In the genomic region with DNA sequence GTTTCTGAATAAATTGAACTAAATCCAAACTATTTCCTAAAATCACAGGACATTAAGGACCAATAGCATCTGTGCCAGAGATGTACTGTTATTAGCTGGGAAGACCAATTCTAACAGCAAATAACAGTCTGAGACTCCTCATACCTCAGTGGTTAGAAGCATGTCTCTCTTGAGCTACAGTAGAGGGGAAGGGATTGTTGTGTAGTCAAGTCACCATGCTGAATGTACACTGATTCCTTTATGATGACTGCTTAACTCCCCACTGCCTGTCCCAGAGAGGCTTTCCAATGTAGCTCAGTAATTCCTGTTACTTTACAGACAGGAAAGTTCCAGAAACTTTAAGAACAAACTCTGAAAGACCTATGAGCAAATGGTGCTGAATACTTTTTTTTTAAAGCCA, we compare ENCODE assay signal across 19 cellular contexts.
"Had no signal": no experiment of that assay in that cellular context is flagged by ENCODE, and none has a peak within 500 bp of the region (broad histone marks: within the 10 kb centered on the region; RNA-seq: fewer than 3 reads in every experiment).

No MANE protein-coding gene starts in this region.

- H3K4me3 Mint-ChIP-seq: activated CD4-positive, alpha-beta T cell treated with anti-CD3 and anti-CD28 coated beads, Interleukin-2, amount 10 ng/mL, durations not matched to agents 24 days and 14 days; activated CD8-positive, alpha-beta T cell treated with anti-CD3 and anti-CD28 coated beads for 36 hours; activated naive CD8-positive, alpha-beta T cell treated with anti-CD3 and anti-CD28 coated beads, Interleukin-2, amount 10 ng/mL, durations not matched to agents 7 days and 5 days; naive thymus-derived CD4-positive, alpha-beta T cell had no signal

- H3K27me3 Mint-ChIP-seq: activated CD4-positive, alpha-beta T cell treated with anti-CD3 and anti-CD28 coated beads, Interleukin-2, amount 10 ng/mL, durations not matched to agents 24 days and 14 days; activated CD8-positive, alpha-beta T cell treated with anti-CD3 and anti-CD28 coated beads for 36 hours; activated naive CD8-positive, alpha-beta T cell treated with anti-CD3 and anti-CD28 coated beads, Interleukin-2, amount 10 ng/mL, durations not matched to agents 7 days and 5 days; naive thymus-derived CD4-positive, alpha-beta T cell had no signal

- H3K9me3 Mint-ChIP-seq: activated CD4-positive, alpha-beta T cell treated with anti-CD3 and anti-CD28 coated beads, Interleukin-2, amount 10 ng/mL, durations not matched to agents 24 days and 14 days; activated CD8-positive, alpha-beta T cell treated with anti-CD3 and anti-CD28 coated beads for 36 hours; activated naive CD8-positive, alpha-beta T cell treated with anti-CD3 and anti-CD28 coated beads, Interleukin-2, amount 10 ng/mL, durations not matched to agents 7 days and 5 days; activated T-helper 2 cell treated with anti-CD3 and anti-CD28 coated beads, Interferon-gamma antibody, Interleukin-2, Interleukin-4, amounts not matched to agents 10 μg/mL and 5 μg/mL and 100 μg/mL, durations not matched to agents 14 hours and 24 hours and 36 hours; naive thymus-derived CD4-positive, alpha-beta T cell had no signal

- H3K4me3 ChIP-seq: breast epithelium, esophagus squamous epithelium, transverse colon, uterus had no signal

- DNase-seq: activated CD4-positive, alpha-beta T cell treated with anti-CD3 and anti-CD28 coated beads, Interleukin-2, amount 10 ng/mL, durations not matched to agents 24 days and 14 days; activated CD8-positive, alpha-beta T cell treated with anti-CD3 and anti-CD28 coated beads for 36 hours; activated naive CD4-positive, alpha-beta T cell treated with Interleukin-2 at 50 U/mL for 16 hours; activated naive CD8-positive, alpha-beta T cell treated with anti-CD3 and anti-CD28 coated beads, Interleukin-2, amount 10 ng/mL, durations not matched to agents 7 days and 5 days; activated T-cell treated with anti-CD3 and anti-CD28 coated beads, Interleukin-2, amount 50 U/mL, for 1 hour; anterior cingulate cortex; cortex of kidney; esophagus squamous epithelium; mesendoderm; naive thymus-derived CD4-positive, alpha-beta T cell; posterior cingulate gyrus; stimulated activated CD4-positive, alpha-beta T cell treated with anti-CD3 and anti-CD28 coated beads, Interleukin-12 subunit alpha, Interleukin-12 subunit beta, amount 100 ng/mL, for 4 hours; stimulated activated CD4-positive, alpha-beta T cell treated with anti-CD3 and anti-CD28 coated beads, Interleukin-2, amount 100 ng/mL, for 24 hours; stimulated activated naive CD4-positive, alpha-beta T cell treated with Interleukin-2 at 50 U/mL for 16 hours; T1000; transverse colon; uterus had no signal

- H3K9me3 ChIP-seq: breast epithelium, esophagus squamous epithelium, transverse colon, uterus had no signal

- H3K27me3 ChIP-seq: breast epithelium, esophagus squamous epithelium, transverse colon, uterus had no signal

- H3K36me3 ChIP-seq: breast epithelium, uterus had no signal

- H3K27ac ChIP-seq: breast epithelium, esophagus squamous epithelium, transverse colon, uterus had no signal

- H3K4me1 ChIP-seq: breast epithelium, esophagus squamous epithelium, transverse colon, uterus had no signal

- H3K27ac Mint-ChIP-seq: activated CD4-positive, alpha-beta T cell treated with anti-CD3 and anti-CD28 coated beads, Interleukin-2, amount 10 ng/mL, durations not matched to agents 24 days and 14 days; activated CD8-positive, alpha-beta T cell treated with anti-CD3 and anti-CD28 coated beads for 36 hours; activated naive CD8-positive, alpha-beta T cell treated with anti-CD3 and anti-CD28 coated beads, Interleukin-2, amount 10 ng/mL, durations not matched to agents 7 days and 5 days; activated T-helper 2 cell treated with anti-CD3 and anti-CD28 coated beads, Interferon-gamma antibody, Interleukin-2, Interleukin-4, amounts not matched to agents 10 μg/mL and 5 μg/mL and 100 μg/mL, durations not matched to agents 14 hours and 24 hours and 36 hours; naive thymus-derived CD4-positive, alpha-beta T cell had no signal

- H3K4me1 Mint-ChIP-seq: activated CD4-positive, alpha-beta T cell treated with anti-CD3 and anti-CD28 coated beads, Interleukin-2, amount 10 ng/mL, durations not matched to agents 24 days and 14 days; activated naive CD8-positive, alpha-beta T cell treated with anti-CD3 and anti-CD28 coated beads, Interleukin-2, amount 10 ng/mL, durations not matched to agents 7 days and 5 days; naive thymus-derived CD4-positive, alpha-beta T cell had no signal
